11 cellular contexts compared by ENCODE assay signal in genomic region chr4:76206222-76206942, GRCh38. TPM values are rescaled to one million over a fixed set of nuclear protein-coding genes. Genes with fewer than 3 reads are reported as not detected.
DNase-seq lines count a peak whose midpoint lies in the region; ATAC-seq, FAIRE-seq and TF ChIP-seq lines count a peak whose summit lies in the region.
"Had no signal": no experiment of that assay in that cellular context is flagged by ENCODE, and none has a peak within 500 bp of the region (broad histone marks: within the 10 kb centered on the region; RNA-seq: fewer than 3 reads in every experiment).

No MANE protein-coding gene starts in this region.

- H3K27me3 ChIP-seq in Peyer's patch (no peaks in the 10 kb centered on the region), muscle layer of duodenum (ENCODE audit: low read depth, low read length) (no peaks in the 10 kb centered on the region), upper lobe of left lung (no peaks in the 10 kb centered on the region)
- H3K27me3 ChIP-seq: neural progenitor cell had no signal

- DNase-seq in Peyer's patch, result no peak
- peak; percentile 43 for DNase-seq in dedifferentiated amniotic fluid mesenchymal stem cell (ENCODE audit: extremely low spot score)
- no peak for DNase-seq in upper lobe of left lung
- DNase-seq in RCC 7860 (ENCODE audit: low spot score), result no peak
- no peak for DNase-seq in germinal center (ENCODE audit: low spot score)
- DNase-seq: EL, SW 1271 had no signal

- H3K36me3 ChIP-seq in Peyer's patch (peaks cover 0 to 3% (median 0%) of the 10 kb centered on the region in 3 donors), muscle layer of duodenum (ENCODE audit: control insufficient read depth in 1 of 2, insufficient read depth in 2 of 2, low read length in 2 of 2) (peaks cover 0 to 10% of the 10 kb centered on the region in 2 donors), upper lobe of left lung (no peaks in the 10 kb centered on the region)
- H3K36me3 ChIP-seq: neural progenitor cell had no signal

- TF ChIP-seq POLR2A in Peyer's patch (IDR thresholded peaks at IDR 0.05), result no peak
- no peak for TF ChIP-seq POLR2A in upper lobe of left lung (IDR thresholded peaks at IDR 0.05)

- no peak for TF ChIP-seq EP300 in upper lobe of left lung (IDR thresholded peaks at IDR 0.05)

- no peak overlapping the region for H3K4me3 ChIP-seq in Peyer's patch
- peak overlapping the region in 1 of 2 donors; percentile 5 for H3K4me3 ChIP-seq in muscle layer of duodenum (ENCODE audit: low read depth in 1 of 2, low read length in 2 of 2)
- no peak overlapping the region for H3K4me3 ChIP-seq in upper lobe of left lung
- H3K4me3 ChIP-seq: neural progenitor cell had no signal

- 75% methylated on average over 7 of the region's 7 CpGs for WGBS in upper lobe of left lung, 2 donors

- ATAC-seq in upper lobe of left lung (ENCODE audit: low FRiP score in 2 of 2), result no peak
- no peak for ATAC-seq in GM19395 (IDR thresholded peaks at IDR 0.05; ENCODE audit: unreplicated experiment)

- TF ChIP-seq CTCF in Peyer's patch (IDR thresholded peaks at IDR 0.05) (no peak), upper lobe of left lung (IDR thresholded peaks at IDR 0.05) (no peak)

- peak overlapping the region; percentile 14 to 98 (median 24) for H3K27ac ChIP-seq in Peyer's patch
- peak overlapping the region; percentile 53 for H3K27ac ChIP-seq in muscle layer of duodenum (ENCODE audit: low read length)
- H3K27ac ChIP-seq in upper lobe of left lung, result peak overlapping the region; percentile 31 to 99 (median 67)
- H3K27ac ChIP-seq: neural progenitor cell had no signal

- H3K9me3 ChIP-seq in Peyer's patch (no peaks in the 10 kb centered on the region), muscle layer of duodenum (ENCODE audit: control insufficient read depth in 1 of 2, low read length in 2 of 2) (no peaks in the 10 kb centered on the region), upper lobe of left lung (no peaks in the 10 kb centered on the region)

- H3K4me1 ChIP-seq in Peyer's patch (peaks cover 0 to 76% (median 7%) of the 10 kb centered on the region in 4 donors), muscle layer of duodenum (ENCODE audit: control insufficient read depth in 1 of 2, insufficient read depth in 2 of 2, low read length in 2 of 2) (peaks cover 50 to 78% of the 10 kb centered on the region in 2 donors), upper lobe of left lung (peaks cover 72 to 86% (median 77%) of the 10 kb centered on the region in 4 donors)

- FAIRE-seq in RCC 7860 (lab: Jason Lieb, UNC), result no peak
- FAIRE-seq: H1 had no signal

RNA-seq across cellular contexts. Expression of gene SCARB2, which starts 7.2 kb away (rescaled TPM):
- 100 to 1,000 TPM in 3 of 4 donors, 10 to 100 TPM in 1; 40.4 to 225 (median 170) TPM for total RNA-seq in Peyer's patch
- 100 to 1,000 TPM; 103 to 190 (median 174) TPM for total RNA-seq in upper lobe of left lung

RNA-seq across cellular contexts. Expression of gene FAM47E, which starts 45.1 kb away (rescaled TPM):
- total RNA-seq in Peyer's patch (10 to 100 TPM in 1 of 4 donors, 1 to 10 TPM in 2, under 1 TPM in 1; 0.83 to 13.9 (median 7.6) TPM), upper lobe of left lung (10 to 100 TPM in 2 of 6 donors, 1 to 10 TPM in 4; 4.0 to 17.5 (median 6.5) TPM)

RNA-seq across cellular contexts. Expression of gene NUP54, which starts 58.2 kb away (rescaled TPM):
- total RNA-seq in Peyer's patch, result 10 to 100 TPM; 15.6 to 32.2 (median 23.9) TPM
- 10 to 100 TPM; 13.7 to 42.0 (median 29.4) TPM for total RNA-seq in upper lobe of left lung
